Comparison of ENCODE assay signal across 27 cellular contexts in the genomic region with DNA sequence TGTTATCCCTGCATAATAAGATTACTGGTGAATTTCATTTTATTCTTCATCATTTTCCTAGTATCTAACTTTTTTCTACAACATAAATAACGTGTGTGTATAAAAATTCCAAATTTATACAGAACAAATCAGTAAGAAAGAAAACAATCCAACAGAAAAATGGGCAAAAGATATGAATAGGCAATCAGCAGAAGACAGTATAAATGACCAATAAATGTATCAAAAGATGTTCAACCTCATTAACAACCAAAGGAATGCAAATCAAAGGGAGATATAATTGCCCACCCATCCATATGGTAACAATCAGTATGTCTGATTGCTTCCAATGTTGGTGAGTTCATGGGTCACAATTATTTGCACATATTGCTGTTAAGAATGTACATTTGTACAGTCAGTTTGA.
"Had no signal": no experiment of that assay in that cellular context is flagged by ENCODE, and none has a peak within 500 bp of the region (broad histone marks: within the 10 kb centered on the region; RNA-seq: fewer than 3 reads in every experiment).

No MANE protein-coding gene starts in this region.

- H3K36me3 ChIP-seq: prostate gland had no signal

- H3K27me3 ChIP-seq: pancreas, stomach, testis, thyroid gland, transverse colon, upper lobe of left lung, vagina had no signal

- ATAC-seq: naive thymus-derived CD4-positive, alpha-beta T cell; natural killer cell treated with Interleukin-12 subunit alpha and Interleukin-12 subunit beta and Interleukin-15 and Interleukin-18, amount 100 ng/mL, for 72 hours; pancreas; right cardiac atrium; sciatic nerve; stimulated activated naive B cell treated with anti-CD40 and anti-IgM and Interleukin-4, amounts not matched to agents 10 μg/mL and 1 μg/mL and 100 μg/mL, for 72 hours; stimulated activated naive CD8-positive, alpha-beta T cell treated with anti-CD3 and anti-CD28 coated beads, Interleukin-15, Interleukin-2, amounts not matched to agents 100 U/mL and 50 U/mL, for 24 hours had no signal

- H3K4me3 Mint-ChIP-seq: mesothelial cell of epicardium; naive thymus-derived CD4-positive, alpha-beta T cell; natural killer cell treated with Interleukin-12 subunit alpha and Interleukin-12 subunit beta and Interleukin-15 and Interleukin-18, amount 100 ng/mL, for 72 hours; stimulated activated naive B cell treated with anti-CD40 and anti-IgM and Interleukin-4, amounts not matched to agents 10 μg/mL and 1 μg/mL and 100 μg/mL, for 72 hours had no signal

- H3K27ac Mint-ChIP-seq: mesothelial cell of epicardium; naive thymus-derived CD4-positive, alpha-beta T cell; natural killer cell treated with Interleukin-12 subunit alpha and Interleukin-12 subunit beta and Interleukin-15 and Interleukin-18, amount 100 ng/mL, for 72 hours; stimulated activated naive B cell treated with anti-CD40 and anti-IgM and Interleukin-4, amounts not matched to agents 10 μg/mL and 1 μg/mL and 100 μg/mL, for 72 hours had no signal

- H3K9me3 Mint-ChIP-seq: natural killer cell treated with Interleukin-12 subunit alpha and Interleukin-12 subunit beta and Interleukin-15 and Interleukin-18, amount 100 ng/mL, for 72 hours had no signal

- H3K4me3 ChIP-seq: left ventricle myocardium inferior, lung, pancreas, prostate gland, skin epidermis, stomach, testis, thyroid gland, transverse colon, upper lobe of left lung, vagina had no signal

- DNase-seq: islet precursor cell; left ventricle myocardium inferior; mesendoderm; naive thymus-derived CD4-positive, alpha-beta T cell; nucleus accumbens; pancreas; posterior cingulate gyrus; retina; right cardiac atrium; stimulated activated CD4-positive, alpha-beta T cell treated with anti-CD3 and anti-CD28 coated beads, Interleukin-12 subunit alpha, Interleukin-12 subunit beta, amount 100 ng/mL, for 4 hours; stimulated activated CD4-positive, alpha-beta T cell treated with anti-CD3 and anti-CD28 coated beads, Interleukin-15, amount 100 ng/mL, for 24 hours; stimulated activated CD4-positive, alpha-beta T cell treated with anti-CD3 and anti-CD28 coated beads, Interleukin-2, amount 100 ng/mL, for 24 hours; stimulated activated CD4-positive, alpha-beta T cell treated with anti-CD3 and anti-CD28 coated beads, Interleukin-4, amount 100 ng/mL, for 1 hour; stimulated activated naive B cell treated with anti-CD40 and anti-IgM and Interleukin-4, amounts not matched to agents 10 μg/mL and 1 μg/mL and 100 μg/mL, for 72 hours; stimulated activated naive CD8-positive, alpha-beta T cell treated with anti-CD3 and anti-CD28 coated beads, Interleukin-15, Interleukin-2, amounts not matched to agents 100 U/mL and 50 U/mL, for 24 hours; stomach; testis; thyroid gland; transverse colon; upper lobe of left lung had no signal

- H3K27me3 Mint-ChIP-seq: naive thymus-derived CD4-positive, alpha-beta T cell; natural killer cell treated with Interleukin-12 subunit alpha and Interleukin-12 subunit beta and Interleukin-15 and Interleukin-18, amount 100 ng/mL, for 72 hours; stimulated activated naive B cell treated with anti-CD40 and anti-IgM and Interleukin-4, amounts not matched to agents 10 μg/mL and 1 μg/mL and 100 μg/mL, for 72 hours had no signal

- H3K27ac ChIP-seq: left ventricle myocardium inferior, pancreas, prostate gland, skin epidermis, testis, thyroid gland, transverse colon, upper lobe of left lung, vagina had no signal

- H3K4me1 Mint-ChIP-seq: mesothelial cell of epicardium had no signal

- H3K9me3 ChIP-seq: left ventricle myocardium inferior, prostate gland, stomach, testis, thyroid gland, transverse colon, upper lobe of left lung, vagina had no signal

- H3K4me1 ChIP-seq: left ventricle myocardium inferior, prostate gland, testis, vagina had no signal
